ENCODE assay signal across 23 cellular contexts in the genomic region with DNA sequence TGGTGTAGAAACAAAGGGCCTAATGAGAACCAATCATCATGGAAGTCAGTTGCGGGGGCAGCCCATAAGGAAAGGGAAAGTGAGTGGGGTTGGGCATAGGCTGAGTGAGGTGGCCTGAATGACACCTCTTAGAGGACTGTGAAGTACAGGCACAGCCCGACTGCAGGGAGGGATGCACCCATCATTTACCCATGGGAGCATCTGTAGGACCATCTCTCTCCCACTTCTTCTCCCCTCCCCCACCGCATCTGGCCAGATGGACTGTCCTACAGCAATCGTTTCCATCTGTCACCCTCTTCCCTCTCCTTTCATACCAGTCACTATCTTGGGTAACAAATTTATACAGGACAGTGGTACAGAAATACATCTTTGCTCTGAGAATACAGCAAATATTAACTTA. TPM values are rescaled to one million over a fixed set of nuclear protein-coding genes. Genes with fewer than 3 reads are reported as not detected.
A peak's percentile ranks its signal among the peaks of the same experiment; 100 is the strongest.
DNase-seq lines count a peak whose midpoint lies in the region; ATAC-seq and TF ChIP-seq lines count a peak whose summit lies in the region.
"Had no signal": no experiment of that assay in that cellular context is flagged by ENCODE, and none has a peak within 500 bp of the region (broad histone marks: within the 10 kb centered on the region; RNA-seq: fewer than 3 reads in every experiment).

No MANE protein-coding gene starts in this region.

- H3K79me2 ChIP-seq in SK-N-SH (ENCODE audit: insufficient read depth): peaks cover 23% of the 10 kb centered on the region; the same call in 1 of the 2 replicates

- no peak overlapping the region for H3K4me2 ChIP-seq in SK-N-SH

- H3K9me2 ChIP-seq in SK-N-SH: no peaks in the 10 kb centered on the region

- TF ChIP-seq RAD21 in SK-N-SH (IDR thresholded peaks at IDR 0.05; ENCODE audit: low read length): no peak

- no peaks in the 10 kb centered on the region for H3K9me3 ChIP-seq in SK-N-SH
- no peaks in the 10 kb centered on the region for H3K9me3 ChIP-seq in upper lobe of right lung

- POLR2A ChIA-PET in SK-N-SH (lab: Yijun Ruan, JAX): no interaction called here

- intact Hi-C loops in upper lobe of right lung (cut with DNase I): no loop called here

- no peak overlapping the region for H2AFZ ChIP-seq in SK-N-SH (ENCODE audit: low read depth)

- no peak for ATAC-seq in SK-N-SH treated with all-trans-retinoic acid at 6 μM for 48 hours
- peak; percentile 2 for ATAC-seq in left lobe of liver
- ATAC-seq in upper lobe of right lung: no peak
- ATAC-seq in foreskin keratinocyte: no peak
- ATAC-seq in HG03457 (IDR thresholded peaks at IDR 0.05; ENCODE audit: unreplicated experiment): no peak
- ATAC-seq: Panc1, T-cell had no signal

- H3F3A ChIP-seq in SK-N-SH (replicated peaks; ENCODE audit: insufficient read depth): peaks cover 5% of the 10 kb centered on the region

- WGBS in SK-N-SH (ENCODE audit: low lambda C conversion rate): 59% methylated on average over 3 of the region's 4 CpGs

- no peak for TF ChIP-seq CTCF in SK-N-SH (IDR thresholded peaks at IDR 0.05)
- no peak for TF ChIP-seq CTCF in upper lobe of right lung (IDR thresholded peaks at IDR 0.05)
- no peak for TF ChIP-seq CTCF in foreskin keratinocyte (conservative IDR thresholded peaks at IDR 0.05)

- H3K36me3 ChIP-seq in SK-N-SH (replicated peaks in 1 of 2; ENCODE audit: control insufficient read depth in 1 of 2, insufficient read depth in 2 of 2, low read length in 1 of 2) (peaks cover 10 to 16% of the 10 kb centered on the region in 2 experiments), upper lobe of right lung (peaks cover 8% of the 10 kb centered on the region)

- no peaks in the 10 kb centered on the region for H3K27me3 ChIP-seq in SK-N-SH (ENCODE audit: insufficient read depth)
- H3K27me3 ChIP-seq in upper lobe of right lung: no peaks in the 10 kb centered on the region
- H3K27me3 ChIP-seq in foreskin keratinocyte: no peaks in the 10 kb centered on the region

- H3K4me3 ChIP-seq in SK-N-SH (ENCODE audit: low read depth in 2 of 2, low read length in 1 of 2): no peak overlapping the region
- H3K4me3 ChIP-seq in upper lobe of right lung: no peak overlapping the region

- peak overlapping the region in 1 of 2 experiments; percentile 58; a peak in 1 of 4 replicates for H3K27ac ChIP-seq in SK-N-SH (ENCODE audit: low read depth in 2 of 2, low read length in 1 of 2)
- no peak overlapping the region for H3K27ac ChIP-seq in upper lobe of right lung
- H3K27ac ChIP-seq in foreskin keratinocyte: no peak overlapping the region
- H3K27ac ChIP-seq: C4-2B had no signal

- no peak overlapping the region for H3K9ac ChIP-seq in SK-N-SH

- H4K20me1 ChIP-seq in SK-N-SH (ENCODE audit: insufficient read depth): no peaks in the 10 kb centered on the region

- DNase-seq in SK-N-SH (peak; percentile 45), NCI-H82 (lab: John Stamatoyannopoulos, UW) (peak; percentile 74), left lobe of liver (ENCODE audit: low spot score) (peak; percentile 62), upper lobe of right lung (peak; percentile 32), foreskin keratinocyte (no peak), cerebellar nuclear complex (lab: John Stamatoyannopoulos, UW) (no peak)
- DNase-seq: AML-193; DMS79; H7; HFFc6; KBM-7; NCI-H1092 treated with DMSO at 0.1 percent for 48 hours; NCI-H1436 treated with DMSO at 0.1 percent for 48 hours; NCI-H1930; NCI-H345; NCI-H526 treated with DMSO at 0.1 percent for 48 hours; NK-92 treated with Interleukin-12 subunit alpha and Interleukin-12 subunit beta, amount 100 ng/mL, for 24 hours; SIG-M5; T-cell had no signal

- CTCF ChIA-PET in SK-N-SH (lab: Yijun Ruan, JAX): no interaction called here

- 0 out of 4 replicates have a peak, but pooled peaks of 1 of the 2 experiments have one; percentile 3 for TF ChIP-seq EP300 in SK-N-SH (IDR thresholded peaks at IDR 0.05; ENCODE audit: borderline replicate concordance in 1 of 2, low read depth in 1 of 2, low read length in 1 of 2)

- H3K4me1 ChIP-seq in SK-N-SH (ENCODE audit: control insufficient read depth in 1 of 2, insufficient read depth in 2 of 2, low read depth in 1 of 2, low read length in 1 of 2) (peaks cover 0 to 30% of the 10 kb centered on the region in 2 experiments; a peak in 2 of 4 replicates), upper lobe of right lung (peaks cover 12% of the 10 kb centered on the region), foreskin keratinocyte (no peaks in the 10 kb centered on the region)

TF ChIP-seq in SK-N-SH, 30 proteins besides CTCF, POLR2A, EP300 and RAD21:
- peak; percentile 6 for TF ChIP-seq CHD2 (IDR thresholded peaks at IDR 0.05; ENCODE audit: low read length, partially characterized antibody)
- TF ChIP-seq TAF1 (IDR thresholded peaks at IDR 0.05; ENCODE audit: borderline replicate concordance, low read depth, low read length): no peak
- no peak for TF ChIP-seq JUND (IDR thresholded peaks at IDR 0.05)
- no peak for TF ChIP-seq GABPA (IDR thresholded peaks at IDR 0.05; ENCODE audit: low read depth)

TF ChIP-seq in SK-N-SH treated with all-trans-retinoic acid at 6 μM for 48 hours, 23 proteins besides CTCF, POLR2A, EP300 and RAD21 (continues in another document):
- TF ChIP-seq ESRRG (CRISPR knock-in tag; IDR thresholded peaks at IDR 0.05) (no peak), TCF4 (CRISPR knock-in tag; IDR thresholded peaks at IDR 0.05; ENCODE audit: borderline replicate concordance) (no peak), TOX (CRISPR knock-in tag; IDR thresholded peaks at IDR 0.05; ENCODE audit: borderline replicate concordance) (no peak), ZNF8 (CRISPR knock-in tag; IDR thresholded peaks at IDR 0.05) (no peak), ZC3H10 (CRISPR knock-in tag; IDR thresholded peaks at IDR 0.05) (no peak), ZFP30 (CRISPR knock-in tag; IDR thresholded peaks at IDR 0.05) (no peak), ISL1 (CRISPR knock-in tag; IDR thresholded peaks at IDR 0.05) (no peak), ZNF70 (CRISPR knock-in tag; IDR thresholded peaks at IDR 0.05) (no peak), SNAI2 (CRISPR knock-in tag; IDR thresholded peaks at IDR 0.05) (no peak)
- TF ChIP-seq, protein P1, sequence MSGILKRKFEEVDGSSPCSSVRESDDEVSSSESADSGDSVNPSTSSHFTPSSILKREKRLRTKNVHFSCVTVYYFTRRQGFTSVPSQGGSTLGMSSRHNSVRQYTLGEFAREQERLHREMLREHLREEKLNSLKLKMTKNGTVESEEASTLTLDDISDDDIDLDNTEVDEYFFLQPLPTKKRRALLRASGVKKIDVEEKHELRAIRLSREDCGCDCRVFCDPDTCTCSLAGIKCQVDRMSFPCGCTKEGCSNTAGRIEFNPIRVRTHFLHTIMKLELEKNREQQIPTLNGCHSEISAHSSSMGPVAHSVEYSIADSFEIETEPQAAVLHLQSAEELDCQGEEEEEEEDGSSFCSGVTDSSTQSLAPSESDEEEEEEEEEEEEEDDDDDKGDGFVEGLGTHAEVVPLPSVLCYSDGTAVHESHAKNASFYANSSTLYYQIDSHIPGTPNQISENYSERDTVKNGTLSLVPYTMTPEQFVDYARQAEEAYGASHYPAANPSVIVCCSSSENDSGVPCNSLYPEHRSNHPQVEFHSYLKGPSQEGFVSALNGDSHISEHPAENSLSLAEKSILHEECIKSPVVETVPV (CRISPR knock-in tag; IDR thresholded peaks at IDR 0.05): no peak
- TF ChIP-seq, protein P2, sequence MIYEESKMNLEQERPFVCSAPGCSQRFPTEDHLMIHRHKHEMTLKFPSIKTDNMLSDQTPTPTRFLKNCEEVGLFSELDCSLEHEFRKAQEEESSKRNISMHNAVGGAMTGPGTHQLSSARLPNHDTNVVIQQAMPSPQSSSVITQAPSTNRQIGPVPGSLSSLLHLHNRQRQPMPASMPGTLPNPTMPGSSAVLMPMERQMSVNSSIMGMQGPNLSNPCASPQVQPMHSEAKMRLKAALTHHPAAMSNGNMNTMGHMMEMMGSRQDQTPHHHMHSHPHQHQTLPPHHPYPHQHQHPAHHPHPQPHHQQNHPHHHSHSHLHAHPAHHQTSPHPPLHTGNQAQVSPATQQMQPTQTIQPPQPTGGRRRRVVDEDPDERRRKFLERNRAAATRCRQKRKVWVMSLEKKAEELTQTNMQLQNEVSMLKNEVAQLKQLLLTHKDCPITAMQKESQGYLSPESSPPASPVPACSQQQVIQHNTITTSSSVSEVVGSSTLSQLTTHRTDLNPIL (CRISPR knock-in tag; IDR thresholded peaks at IDR 0.05; ENCODE audit: low read depth): no peak
- TF ChIP-seq, protein P3, sequence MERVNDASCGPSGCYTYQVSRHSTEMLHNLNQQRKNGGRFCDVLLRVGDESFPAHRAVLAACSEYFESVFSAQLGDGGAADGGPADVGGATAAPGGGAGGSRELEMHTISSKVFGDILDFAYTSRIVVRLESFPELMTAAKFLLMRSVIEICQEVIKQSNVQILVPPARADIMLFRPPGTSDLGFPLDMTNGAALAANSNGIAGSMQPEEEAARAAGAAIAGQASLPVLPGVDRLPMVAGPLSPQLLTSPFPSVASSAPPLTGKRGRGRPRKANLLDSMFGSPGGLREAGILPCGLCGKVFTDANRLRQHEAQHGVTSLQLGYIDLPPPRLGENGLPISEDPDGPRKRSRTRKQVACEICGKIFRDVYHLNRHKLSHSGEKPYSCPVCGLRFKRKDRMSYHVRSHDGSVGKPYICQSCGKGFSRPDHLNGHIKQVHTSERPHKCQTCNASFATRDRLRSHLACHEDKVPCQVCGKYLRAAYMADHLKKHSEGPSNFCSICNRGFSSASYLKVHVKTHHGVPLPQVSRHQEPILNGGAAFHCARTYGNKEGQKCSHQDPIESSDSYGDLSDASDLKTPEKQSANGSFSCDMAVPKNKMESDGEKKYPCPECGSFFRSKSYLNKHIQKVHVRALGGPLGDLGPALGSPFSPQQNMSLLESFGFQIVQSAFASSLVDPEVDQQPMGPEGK (CRISPR knock-in tag; IDR thresholded peaks at IDR 0.05; ENCODE audit: borderline replicate concordance): no peak

RNA-seq across cellular contexts. Expression of a gene that starts 4.2 kb away (rescaled TPM):
- polyA plus RNA-seq in SK-N-SH (2012; rRNA removed) (1.6 and 1.8 TPM in 2 replicates), foreskin keratinocyte (0.49 and 0.99 TPM in 2 replicates)
- 1.5 and 2.1 TPM in 2 replicates for polyA plus RNA-seq in SK-N-SH (2012; cell fraction: cytosol; rRNA removed)
- 0.64 and 0.73 TPM in 2 replicates for polyA plus RNA-seq in SK-N-SH (2012; cell fraction: nucleus; rRNA removed)
- total RNA-seq in left lobe of liver (18.3 TPM), upper lobe of right lung (9.4 TPM), foreskin keratinocyte (2.5 and 3.2 TPM in 2 replicates)

RNA-seq across cellular contexts. Expression of a gene that starts 59.2 kb away (rescaled TPM):
- polyA plus RNA-seq in SK-N-SH (2012; rRNA removed): 1.8 and 2.5 TPM in 2 replicates
- polyA plus RNA-seq in SK-N-SH (2012; cell fraction: cytosol; rRNA removed): 1.9 and 2.7 TPM in 2 replicates
- polyA plus RNA-seq in SK-N-SH (2012; cell fraction: nucleus; rRNA removed): 2.3 and 5.4 TPM in 2 replicates
- 3.3 TPM for total RNA-seq in left lobe of liver
- 3.6 TPM for total RNA-seq in upper lobe of right lung
- total RNA-seq in foreskin keratinocyte: not detected in 2 replicates
- 0.07 TPM in 1 of 2 replicates, not detected in the other for polyA plus RNA-seq in foreskin keratinocyte

Comparison
In these comparisons a context has a peak if more than half of its experiments do, and no peak if none do; other contexts are left out.
1. DNase-seq: peak in SK-N-SH (single experiment), NCI-H82 (single experiment), left lobe of liver (single experiment) and upper lobe of right lung (single experiment); none in foreskin keratinocyte (0 of 2) and cerebellar nuclear complex (0 of 2).